19 cellular contexts compared by ENCODE assay signal in genomic region chr5:125453011-125453410, GRCh38.
"Had no signal": no experiment of that assay in that cellular context is flagged by ENCODE, and none has a peak within 500 bp of the region (broad histone marks: within the 10 kb centered on the region; RNA-seq: fewer than 3 reads in every experiment).

No MANE protein-coding gene starts in this region.

- H3K4me1 ChIP-seq: gastrocnemius medialis, heart left ventricle, left lung, parathyroid adenoma, right lobe of liver had no signal

- H3K36me3 ChIP-seq: gastrocnemius medialis, heart left ventricle, left lung, neutrophil, right lobe of liver had no signal

- ATAC-seq: activated CD4-positive, alpha-beta T cell treated with anti-CD3 and anti-CD28 coated beads for 36 hours; activated T-helper 17 cell treated with anti-CD3 and anti-CD28 coated beads, Interleukin-2, amount 50 U/mL, for 72 hours; gastrocnemius medialis; heart left ventricle; left lung; natural killer cell treated with Interleukin-12 subunit alpha and Interleukin-12 subunit beta and Interleukin-15 and Interleukin-18, amount 100 ng/mL, for 72 hours; right lobe of liver; stimulated activated naive CD8-positive, alpha-beta T cell treated with anti-CD3 and anti-CD28 coated beads, Interleukin-15, amount 100 ng/mL, for 72 hours; WTC11 had no signal

- H3K27me3 ChIP-seq: gastrocnemius medialis, heart left ventricle, left lung, neutrophil, right lobe of liver had no signal

- DNase-seq: activated CD4-positive, alpha-beta memory T cell treated with anti-CD3 and anti-CD28 coated beads for 36 hours; activated CD4-positive, alpha-beta T cell treated with anti-CD3 and anti-CD28 coated beads for 36 hours; activated naive CD4-positive, alpha-beta T cell treated with anti-CD3 and anti-CD28 coated beads for 36 hours; activated T-cell treated with anti-CD3 and anti-CD28 coated beads, Interleukin-2, amount 50 U/mL, for 1 hour; anterior cingulate cortex; central memory CD4-positive, alpha-beta T cell; cortex of kidney; gastrocnemius medialis; heart left ventricle; left lung; right lobe of liver; stimulated activated CD4-positive, alpha-beta T cell treated with anti-CD3 and anti-CD28 coated beads, Interleukin-4, amount 100 ng/mL, for 1 hour; stimulated activated naive CD8-positive, alpha-beta T cell treated with anti-CD3 and anti-CD28 coated beads, Interleukin-15, amount 100 ng/mL, for 72 hours had no signal

- H3K27ac ChIP-seq: gastrocnemius medialis, heart left ventricle, left lung, neutrophil, parathyroid adenoma, right lobe of liver had no signal

- H3K9me3 ChIP-seq: gastrocnemius medialis, neutrophil, right lobe of liver had no signal

- H3K4me3 ChIP-seq: gastrocnemius medialis, heart left ventricle, left lung, right lobe of liver, smooth muscle cell had no signal
